Comparison of ENCODE assay signal across 13 cellular contexts in the genomic region with DNA sequence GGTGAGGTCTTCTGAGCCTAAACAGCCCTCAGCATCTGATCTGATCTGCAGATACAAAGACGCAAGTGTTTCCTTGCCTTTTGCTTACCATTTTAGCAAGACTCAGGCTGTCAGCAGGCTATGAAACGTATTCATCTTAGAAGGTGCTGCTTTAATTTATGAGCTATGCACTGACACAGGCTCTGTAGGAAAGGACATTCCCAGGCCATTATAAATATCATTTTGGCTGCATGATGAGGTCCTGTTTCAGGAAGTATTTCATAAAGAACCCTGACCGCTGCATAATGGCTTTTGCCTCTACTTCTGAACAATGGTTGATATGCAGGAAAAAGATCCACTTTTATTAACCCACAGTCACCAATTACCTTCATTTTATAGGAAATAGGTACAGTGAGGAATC.
A peak's percentile ranks its signal among the peaks of the same experiment; 100 is the strongest.
DNase-seq lines count a peak whose midpoint lies in the region; ATAC-seq and TF ChIP-seq lines count a peak whose summit lies in the region.
"Had no signal": no experiment of that assay in that cellular context is flagged by ENCODE, and none has a peak within 500 bp of the region (broad histone marks: within the 10 kb centered on the region; RNA-seq: fewer than 3 reads in every experiment).

No MANE protein-coding gene starts in this region.

- POLR2A ChIA-PET in IMR-90 (lab: Charles Lee; ENCODE audit: unreplicated experiment), result no interaction called here

- no peak overlapping the region for H3K4me3 ChIP-seq in IMR-90 (ENCODE audit: insufficient read depth, low read depth, low read length)
- no peak overlapping the region for H3K4me3 ChIP-seq in GM23248
- H3K4me3 ChIP-seq: BLaER1 treated with 17β-estradiol and CSF1 and Interleukin-3, amounts not matched to agents 10 nM and 100 nM; GM23338 had no signal

- H3K9ac ChIP-seq in IMR-90 (ENCODE audit: low read depth, low read length), result no peak overlapping the region
- no peak overlapping the region for H3K9ac ChIP-seq in GM23248
- H3K9ac ChIP-seq: BLaER1 treated with 17β-estradiol and CSF1 and Interleukin-3, amounts not matched to agents 10 nM and 100 nM had no signal

- H2AK5ac ChIP-seq in IMR-90 (ENCODE audit: low read depth, low read length), result peak overlapping the region; percentile 68; the same call in 1 of the 2 replicates

- H3K4me3 Mint-ChIP-seq in osteocyte (ENCODE audit: unreplicated experiment), result no peak overlapping the region
- H3K4me3 Mint-ChIP-seq: CD4-positive, CD25-positive, alpha-beta regulatory T cell; GM23338 had no signal

- no TSS peak for BruUV-seq in IMR-90 (replicated peaks; lab: Mats Ljungman, UMichigan)

- H3K79me1 ChIP-seq in IMR-90 (ENCODE audit: low read depth in 1 of 2, low read length in 2 of 2), result no peaks in the 10 kb centered on the region

- H3K9me3 Mint-ChIP-seq in osteocyte (ENCODE audit: unreplicated experiment), result no peaks in the 10 kb centered on the region
- H3K9me3 Mint-ChIP-seq: GM23338 had no signal

- CTCF ChIA-PET in IMR-90 (lab: Yijun Ruan, JAX), result no interaction called here

- H3K14ac ChIP-seq in IMR-90 (replicated peaks; ENCODE audit: low read depth, low read length), result no peak overlapping the region

- no peak for DNase-seq in IMR-90
- peak; percentile 68 for DNase-seq in dermis blood vessel endothelial cell
- peak; percentile 40 to 47 for DNase-seq in lung microvascular endothelial cell (ENCODE audit: low read depth in 2 of 2)
- DNase-seq in foreskin melanocyte, result no peak
- DNase-seq in stimulated activated naive CD4-positive, alpha-beta T cell (lab: John Stamatoyannopoulos, UW), result no peak
- no peak for DNase-seq in osteocyte (ENCODE audit: extremely low spot score, unreplicated experiment)
- no peak for DNase-seq in GM23248
- DNase-seq: CD4-positive, CD25-positive, alpha-beta regulatory T cell; DMS53; H7 had no signal

- H3K4me2 ChIP-seq in IMR-90 (ENCODE audit: low read depth, low read length) (no peak overlapping the region), GM23248 (ENCODE audit: unreplicated experiment) (no peak overlapping the region)
- H3K4me2 ChIP-seq: BLaER1 treated with 17β-estradiol and CSF1 and Interleukin-3, amounts not matched to agents 10 nM and 100 nM; GM23338 had no signal

- TF ChIP-seq CTCF in IMR-90 (conservative IDR thresholded peaks at IDR 0.05; ENCODE audit: low read depth, low read length) (no peak), osteocyte (IDR thresholded peaks at IDR 0.05) (no peak)

- no peaks in the 10 kb centered on the region for H3K27me3 ChIP-seq in IMR-90 (ENCODE audit: control insufficient read depth, insufficient read depth, low read length)
- H3K27me3 ChIP-seq in GM23248 (replicated peaks; ENCODE audit: insufficient read depth), result no peaks in the 10 kb centered on the region

- H3K56ac ChIP-seq in IMR-90 (ENCODE audit: extremely low read depth, insufficient read depth, low read length), result no peak overlapping the region

- intact Hi-C loops in IMR-90 (cut with micrococcal nuclease), result no loop called here

- H3K36me3 Mint-ChIP-seq in osteocyte (ENCODE audit: unreplicated experiment), result no peaks in the 10 kb centered on the region
- H3K36me3 Mint-ChIP-seq: CD4-positive, CD25-positive, alpha-beta regulatory T cell had no signal

- H2AFZ ChIP-seq in IMR-90 (replicated peaks; ENCODE audit: low read length, poor library complexity), result no peak overlapping the region
- no peak overlapping the region for H2AFZ ChIP-seq in GM23248
- H2AFZ ChIP-seq: GM23338 had no signal

- peak overlapping the region; percentile 13 to 19; a peak in 1 of 4 replicates for H4K8ac ChIP-seq in IMR-90 (ENCODE audit: low read depth in 2 of 2, low read length in 2 of 2)

- H4K20me1 ChIP-seq in IMR-90 (ENCODE audit: insufficient read depth, low read length) (no peaks in the 10 kb centered on the region), GM23248 (ENCODE audit: insufficient read depth) (no peaks in the 10 kb centered on the region)
- H4K20me1 ChIP-seq: BLaER1 treated with 17β-estradiol and CSF1 and Interleukin-3, amounts not matched to agents 10 nM and 100 nM had no signal

- H3K4me1 ChIP-seq in IMR-90 (ENCODE audit: control insufficient read depth, insufficient read depth, low read length) (peaks cover 14% of the 10 kb centered on the region), GM23248 (ENCODE audit: insufficient read depth) (peaks cover 42% of the 10 kb centered on the region)

- no peak for ATAC-seq in IMR-90 (ENCODE audit: low read depth)
- ATAC-seq: GM23338 had no signal

- TF ChIP-seq RAD21 in IMR-90 (IDR thresholded peaks at IDR 0.05; ENCODE audit: low read length), result no peak

- peak overlapping the region; percentile 80; the same call in 2 of the 3 replicates for H2BK15ac ChIP-seq in IMR-90 (ENCODE audit: low read depth, low read length)

- peak overlapping the region; percentile 58 for H4K91ac ChIP-seq in IMR-90 (ENCODE audit: insufficient read depth, low read depth, low read length)

- H3K9me1 ChIP-seq in IMR-90 (ENCODE audit: insufficient read depth, low read length), result peaks cover 6% of the 10 kb centered on the region; the same call in 1 of the 2 replicates

- peak overlapping the region; percentile 50 for H3K4ac ChIP-seq in IMR-90 (ENCODE audit: low read depth, low read length)

- TF ChIP-seq POLR2A in IMR-90 (IDR thresholded peaks at IDR 0.05; ENCODE audit: low read depth, low read length), result no peak

- dilution Hi-C loops in IMR-90 (cut with HindIII; ENCODE audit: low sequenced_read_pairs, unreplicated experiment), result no loop called here

- peaks cover 34% of the 10 kb centered on the region for H3K4me1 Mint-ChIP-seq in osteocyte (ENCODE audit: unreplicated experiment)

- peaks cover 2% of the 10 kb centered on the region; the same call in 1 of the 2 replicates for H3K9me3 ChIP-seq in IMR-90 (ENCODE audit: control insufficient read depth, insufficient read depth, low read length)
- no peaks in the 10 kb centered on the region for H3K9me3 ChIP-seq in GM23248 (ENCODE audit: low read depth)

- H3K27me3 Mint-ChIP-seq in osteocyte (ENCODE audit: unreplicated experiment), result no peaks in the 10 kb centered on the region
- H3K27me3 Mint-ChIP-seq: CD4-positive, CD25-positive, alpha-beta regulatory T cell had no signal

- no peak overlapping the region for H3K27ac Mint-ChIP-seq in osteocyte (ENCODE audit: unreplicated experiment)
- H3K27ac Mint-ChIP-seq: CD4-positive, CD25-positive, alpha-beta regulatory T cell; GM23338 had no signal

- H3K27ac ChIP-seq in IMR-90 (ENCODE audit: insufficient read depth, low read length), result no peak overlapping the region
- no peak overlapping the region for H3K27ac ChIP-seq in GM23248
- H3K27ac ChIP-seq: BLaER1 treated with 17β-estradiol and CSF1 and Interleukin-3, amounts not matched to agents 10 nM and 100 nM; HL-60 had no signal

- H2BK5ac ChIP-seq in IMR-90 (ENCODE audit: low read depth, low read length, poor library complexity, severe bottlenecking), result peak overlapping the region; percentile 3

- no peak overlapping the region for H3K23ac ChIP-seq in IMR-90 (ENCODE audit: low read depth, low read length)

- in situ Hi-C loops in IMR-90 (cut with MboI; ENCODE audit: low sequenced_read_pairs) (no loop called here), GM23248 (cut with MboI) (no loop called here)

- no peaks in the 10 kb centered on the region for H3K9me2 ChIP-seq in GM23248 (ENCODE audit: insufficient read depth)

- no peak overlapping the region for H4K5ac ChIP-seq in IMR-90 (ENCODE audit: low read depth, low read length)

- H3K18ac ChIP-seq in IMR-90 (ENCODE audit: low read depth, low read length), result peak overlapping the region; percentile 68; the same call in 1 of the 2 replicates

- H3K36me3 ChIP-seq in IMR-90 (ENCODE audit: control insufficient read depth, insufficient read depth, low read length) (no peaks in the 10 kb centered on the region), GM23248 (ENCODE audit: low read depth) (no peaks in the 10 kb centered on the region)
- H3K36me3 ChIP-seq: BLaER1 treated with 17β-estradiol and CSF1 and Interleukin-3, amounts not matched to agents 10 nM and 100 nM had no signal

- H2BK120ac ChIP-seq in IMR-90 (ENCODE audit: low read depth, low read length), result peak overlapping the region; percentile 88; the same call in 1 of the 2 replicates

- WGBS in IMR-90 (ENCODE audit: extremely low coverage in 2 of 2, insufficient read length in 1 of 2), 2 experiments, result 100% methylated on average over 1 of the region's 3 CpGs; no CpG with 5 or more reads in 1 of the 2 experiments
- WGBS in GM23248 (ENCODE audit: low coverage in 1 of 2, low lambda C conversion rate in 2 of 2, missing lambda C conversion rate in 2 of 2), 2 experiments, result 92 to 94% methylated on average over 3 of the region's 3 CpGs

- peak overlapping the region; percentile 84 for H2BK20ac ChIP-seq in IMR-90 (ENCODE audit: low read depth, low read length)

- H2AK9ac ChIP-seq in IMR-90 (replicated peaks; ENCODE audit: low read depth, low read length, poor library complexity), result no peak overlapping the region

- peaks cover 39% of the 10 kb centered on the region for H3F3A ChIP-seq in GM23248 (ENCODE audit: insufficient read depth)

- no peaks in the 10 kb centered on the region for H3K79me2 ChIP-seq in GM23248 (ENCODE audit: insufficient read depth)

TF ChIP-seq in IMR-90, 13 proteins besides CTCF, POLR2A, EP300 and RAD21 (continues in another document):
- TF ChIP-seq MAZ (IDR thresholded peaks at IDR 0.05; ENCODE audit: borderline replicate concordance, low read depth, low read length) (no peak), RCOR1 (IDR thresholded peaks at IDR 0.05; ENCODE audit: insufficient replicate concordance, low read length) (no peak), FOS (IDR thresholded peaks at IDR 0.05; ENCODE audit: low read depth, low read length) (no peak), RFX5 (IDR thresholded peaks at IDR 0.05; ENCODE audit: low read depth, low read length) (no peak), MAFK (IDR thresholded peaks at IDR 0.05; ENCODE audit: low read depth, low read length) (no peak), BHLHE40 (IDR thresholded peaks at IDR 0.05; ENCODE audit: low read depth, low read length) (no peak)
- TF ChIP-seq, protein P1, sequence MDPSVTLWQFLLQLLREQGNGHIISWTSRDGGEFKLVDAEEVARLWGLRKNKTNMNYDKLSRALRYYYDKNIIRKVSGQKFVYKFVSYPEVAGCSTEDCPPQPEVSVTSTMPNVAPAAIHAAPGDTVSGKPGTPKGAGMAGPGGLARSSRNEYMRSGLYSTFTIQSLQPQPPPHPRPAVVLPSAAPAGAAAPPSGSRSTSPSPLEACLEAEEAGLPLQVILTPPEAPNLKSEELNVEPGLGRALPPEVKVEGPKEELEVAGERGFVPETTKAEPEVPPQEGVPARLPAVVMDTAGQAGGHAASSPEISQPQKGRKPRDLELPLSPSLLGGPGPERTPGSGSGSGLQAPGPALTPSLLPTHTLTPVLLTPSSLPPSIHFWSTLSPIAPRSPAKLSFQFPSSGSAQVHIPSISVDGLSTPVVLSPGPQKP (IDR thresholded peaks at IDR 0.05; ENCODE audit: borderline replicate concordance, low read depth, low read length), result no peak

Comparison
In these comparisons a context has a peak if more than half of its experiments do, and no peak if none do; other contexts are left out.
1. DNase-seq: peak in dermis blood vessel endothelial cell (single experiment) and lung microvascular endothelial cell (2 of 2); none in IMR-90 (single experiment), foreskin melanocyte (single experiment), stimulated activated naive CD4-positive, alpha-beta T cell (0 of 6), osteocyte (single experiment) and GM23248 (single experiment).